ENCODE assay signal across 8 cellular contexts in genomic region chr5:140633081-140633471, GRCh38. TPM values are rescaled to one million over a fixed set of nuclear protein-coding genes. Genes with fewer than 3 reads are reported as not detected.
DNase-seq lines count a peak whose midpoint lies in the region; ATAC-seq and TF ChIP-seq lines count a peak whose summit lies in the region.

TSS of gene CD14 (minus strand) at chr5:140633175. CDS start at chr5:140633071, 104 bp downstream.

- TF ChIP-seq CTCF in lung (IDR thresholded peaks at IDR 0.05; ENCODE audit: control extremely low read depth, extremely low read depth) (no peak), upper lobe of left lung (IDR thresholded peaks at IDR 0.05) (peak in 2 of 6 experiments; percentile 7 to 9)

- H3K9ac ChIP-seq in NT2/D1 (ENCODE audit: insufficient read length, low read depth) = peak within 1 kb of the TSS; percentile 9

- ATAC-seq in lung (ENCODE audit: insufficient read depth, low FRiP score) (peak; percentile 31), upper lobe of left lung (ENCODE audit: low FRiP score in 2 of 2) (peak; percentile 66 to 81), HG03039 (IDR thresholded peaks at IDR 0.05; ENCODE audit: unreplicated experiment) (no peak)

- peak in 2 of 4 donors; percentile 53 to 75 for TF ChIP-seq POLR2A in upper lobe of left lung (IDR thresholded peaks at IDR 0.05)

- H3K27ac ChIP-seq in cingulate gyrus (ENCODE audit: low read depth, low read length) = peak within 1 kb of the TSS; percentile 58
- H3K27ac ChIP-seq in lung (ENCODE audit: low read depth in 1 of 2, low read length in 1 of 2) = peak within 1 kb of the TSS in 1 of 2 donors; percentile 90
- H3K27ac ChIP-seq in upper lobe of left lung = peak within 1 kb of the TSS; percentile 81 to 90 (median 85)

- peak; percentile 11 for DNase-seq in stimulated activated CD4-positive, alpha-beta T cell treated with anti-CD3 and anti-CD28 coated beads, Interleukin-4, amount 100 ng/mL, for 24 hours
- no peak for DNase-seq in stimulated activated CD4-positive, alpha-beta T cell treated with anti-CD3 and anti-CD28 coated beads, Interleukin-12 subunit alpha, Interleukin-12 subunit beta, amount 100 ng/mL, for 4 hours
- DNase-seq in NT2/D1 (ENCODE audit: low read depth, low spot score) (no peak), lung (ENCODE audit: low spot score) (peak; percentile 47), upper lobe of left lung (peak in 1 of 2 donors; percentile 82)
- DNase-seq in effector CD8-positive, alpha-beta T cell (lab: John Stamatoyannopoulos, UW) = no peak

- H3K27me3 ChIP-seq in NT2/D1 (ENCODE audit: insufficient read depth, insufficient read length) = peaks cover 25% of the 10 kb centered on the region
- no peaks in the 10 kb centered on the region for H3K27me3 ChIP-seq in lung (ENCODE audit: control insufficient read depth, insufficient read depth)
- H3K27me3 ChIP-seq in upper lobe of left lung = no peaks in the 10 kb centered on the region

- 6 to 10% methylated on average over 11 of the region's 11 CpGs for WGBS in lung, 2 donors
- 6 to 13% methylated on average over 11 of the region's 11 CpGs for WGBS in upper lobe of left lung, 2 donors

- H3K4me1 ChIP-seq in NT2/D1 (ENCODE audit: insufficient read depth, insufficient read length) = peaks cover 2% of the 10 kb centered on the region
- peaks cover 0 to 3% of the 10 kb centered on the region in 2 donors for H3K4me1 ChIP-seq in lung (ENCODE audit: control insufficient read depth in 2 of 2, insufficient read depth in 2 of 2, low read length in 2 of 2)
- H3K4me1 ChIP-seq in upper lobe of left lung = peaks cover 16 to 50% (median 28%) of the 10 kb centered on the region in 4 donors

- H3K9me3 ChIP-seq in NT2/D1 (ENCODE audit: insufficient read depth, low read length) (peaks cover 34% of the 10 kb centered on the region), lung (ENCODE audit: control insufficient read depth in 2 of 2, insufficient read depth in 1 of 2, low read length in 1 of 2) (no peaks in the 10 kb centered on the region), upper lobe of left lung (no peaks in the 10 kb centered on the region)

- H3K4me3 ChIP-seq in NT2/D1 (ENCODE audit: insufficient read length, low read depth) (peak within 1 kb of the TSS; percentile 10), lung (peak within 1 kb of the TSS; percentile 43), upper lobe of left lung (peak within 1 kb of the TSS; percentile 20 to 60 (median 56))

- H3K36me3 ChIP-seq in NT2/D1 (ENCODE audit: insufficient read depth, insufficient read length, low read length) (no peaks in the 10 kb centered on the region), lung (ENCODE audit: control insufficient read depth in 2 of 2, insufficient read depth in 2 of 2, low read length in 2 of 2) (no peaks in the 10 kb centered on the region), upper lobe of left lung (no peaks in the 10 kb centered on the region)

- peak in 2 of 4 donors; percentile 68 to 78 for TF ChIP-seq EP300 in upper lobe of left lung (IDR thresholded peaks at IDR 0.05)

RNA-seq across cellular contexts. Expression of gene CD14, which starts in this region (rescaled TPM):
- total RNA-seq in lung = 10 to 100 TPM; 57.9 to 86.0 TPM
- 100 to 1,000 TPM in 1 of 2 donors, 10 to 100 TPM in 1; 74.5 to 357 TPM for polyA plus RNA-seq in lung
- 100 to 1,000 TPM in 4 of 6 donors, 10 to 100 TPM in 2; 27.3 to 195 (median 102) TPM for total RNA-seq in upper lobe of left lung

Comparison
In these comparisons a context has a peak if more than half of its experiments do, and no peak if none do; other contexts are left out.
1. DNase-seq: peak in stimulated activated CD4-positive, alpha-beta T cell treated with anti-CD3 and anti-CD28 coated beads, Interleukin-4, amount 100 ng/mL, for 24 hours (single experiment) and lung (single experiment); none in stimulated activated CD4-positive, alpha-beta T cell treated with anti-CD3 and anti-CD28 coated beads, Interleukin-12 subunit alpha, Interleukin-12 subunit beta, amount 100 ng/mL, for 4 hours (single experiment), NT2/D1 (single experiment) and effector CD8-positive, alpha-beta T cell (single experiment).
2. Peak in every context shown above with its lines, with median percentiles within 50 percentile points of each other: H3K4me3 ChIP-seq.